ENCODE assay signal across 21 cellular contexts in genomic region chr1:80392529-80392928, GRCh38.
A peak's percentile ranks its signal among the peaks of the same experiment; 100 is the strongest.
DNase-seq lines count a peak whose midpoint lies in the region; TF ChIP-seq lines count a peak whose summit lies in the region.
"Had no signal": no experiment of that assay in that cellular context is flagged by ENCODE, and none has a peak within 500 bp of the region (broad histone marks: within the 10 kb centered on the region; RNA-seq: fewer than 3 reads in every experiment).

No MANE protein-coding gene starts in this region.

- TF ChIP-seq CTCF in MCF 10A (IDR thresholded peaks at IDR 0.05; ENCODE audit: unreplicated experiment) (no peak), breast epithelium (IDR thresholded peaks at IDR 0.05) (no peak), foreskin fibroblast (IDR thresholded peaks at IDR 0.05; ENCODE audit: low read depth, low read length) (no peak)

- POLR2A ChIA-PET in MCF 10A (lab: Yijun Ruan, JAX), result interaction anchor here (0.6 to 0.9 kb wide), 5 partner anchors 16 to 790 kb away, joined by 3 to 4 read pairs (median 3); no protein-coding TSS in a partner anchor

- H3K27me3 Mint-ChIP-seq in MCF 10A (ENCODE audit: insufficient read depth, unreplicated experiment), result no peaks in the 10 kb centered on the region
- H3K27me3 Mint-ChIP-seq: activated CD4-positive, alpha-beta T cell treated with anti-CD3 and anti-CD28 coated beads for 36 hours; CD4-positive, CD25-positive, alpha-beta regulatory T cell; central memory CD8-positive, alpha-beta T cell; type B pancreatic cell had no signal

- no peaks in the 10 kb centered on the region for H3K36me3 ChIP-seq in breast epithelium
- H3K36me3 ChIP-seq: adrenal gland, neutrophil, right atrium auricular region had no signal

- no TSS peak for BruUV-seq in MCF 10A (replicated peaks; lab: Mats Ljungman, UMichigan)

- peak; percentile 88 for DNase-seq in MCF 10A (ENCODE audit: unreplicated experiment)
- DNase-seq in breast epithelium (ENCODE audit: low spot score in 2 of 2), result no peak
- peak; percentile 88 for DNase-seq in amniotic epithelial cell (ENCODE audit: low read depth)
- DNase-seq in foreskin fibroblast, result peak; percentile 54 to 70
- DNase-seq in superior temporal gyrus (ENCODE audit: extremely low spot score), result peak; percentile 24
- no peak for DNase-seq in cerebellar nuclear complex (lab: John Stamatoyannopoulos, UW)
- no peak for DNase-seq in SKM-1 treated with dmso at 0.1 percent for 144 hours (lab: John Stamatoyannopoulos, UW; ENCODE audit: unreplicated experiment)
- no peak for DNase-seq in UCSD-AML1 (lab: John Stamatoyannopoulos, UW; ENCODE audit: unreplicated experiment)
- DNase-seq: activated CD4-positive, alpha-beta T cell treated with anti-CD3 and anti-CD28 coated beads for 36 hours; adrenal gland; CD4-positive, CD25-positive, alpha-beta regulatory T cell; effector CD4-positive, alpha-beta T cell; IMR-90; mucosa of descending colon; NCI-H187 treated with DMSO at 0.1 percent for 48 hours; stimulated activated naive CD8-positive, alpha-beta T cell treated with anti-CD3 and anti-CD28 coated beads, Interleukin-15, Interleukin-2, amounts not matched to agents 100 U/mL and 50 U/mL, for 24 hours; T-helper 9 cell had no signal

- TF ChIP-seq POLR2A in breast epithelium (IDR thresholded peaks at IDR 0.05), result no peak

- H3K36me3 Mint-ChIP-seq in MCF 10A (ENCODE audit: insufficient read depth, unreplicated experiment), result peaks cover 5% of the 10 kb centered on the region
- H3K36me3 Mint-ChIP-seq: CD4-positive, CD25-positive, alpha-beta regulatory T cell; type B pancreatic cell had no signal

- intact Hi-C loops in MCF 10A (cut with micrococcal nuclease) (loop anchor here (10.0 kb wide), 1 partner anchor 1198 kb away; no protein-coding TSS in a partner anchor), breast epithelium (cut with DNase I; ENCODE audit: low total_unique reads) (no loop called here)

- H3K27ac Mint-ChIP-seq in MCF 10A (ENCODE audit: low read depth, unreplicated experiment), result peak overlapping the region; percentile 94
- H3K27ac Mint-ChIP-seq: activated CD4-positive, alpha-beta T cell treated with anti-CD3 and anti-CD28 coated beads for 36 hours; CD4-positive, CD25-positive, alpha-beta regulatory T cell; type B pancreatic cell had no signal

- peaks cover 0 to 7% of the 10 kb centered on the region in 2 donors for H3K9me3 ChIP-seq in breast epithelium
- H3K9me3 ChIP-seq: neutrophil had no signal

- no peaks in the 10 kb centered on the region for H3K4me1 ChIP-seq in breast epithelium
- H3K4me1 ChIP-seq: adrenal gland, right atrium auricular region had no signal

- H3K27me3 ChIP-seq in breast epithelium, result no peaks in the 10 kb centered on the region
- H3K27me3 ChIP-seq: adrenal gland, neutrophil, right atrium auricular region had no signal

- H3K4me1 Mint-ChIP-seq in MCF 10A (ENCODE audit: insufficient read depth, unreplicated experiment), result peaks cover 11% of the 10 kb centered on the region
- H3K4me1 Mint-ChIP-seq: activated CD4-positive, alpha-beta T cell treated with anti-CD3 and anti-CD28 coated beads for 36 hours; CD4-positive, CD25-positive, alpha-beta regulatory T cell; central memory CD8-positive, alpha-beta T cell had no signal

- H3K4me3 Mint-ChIP-seq in MCF 10A (ENCODE audit: unreplicated experiment), result no peak overlapping the region
- H3K4me3 Mint-ChIP-seq: activated CD4-positive, alpha-beta T cell treated with anti-CD3 and anti-CD28 coated beads for 36 hours; CD4-positive, CD25-positive, alpha-beta regulatory T cell; central memory CD8-positive, alpha-beta T cell; type B pancreatic cell had no signal

- peaks cover 8% of the 10 kb centered on the region for H3K9me3 Mint-ChIP-seq in MCF 10A (ENCODE audit: unreplicated experiment)

- no peak overlapping the region for H3K4me3 ChIP-seq in breast epithelium
- no peak overlapping the region for H3K4me3 ChIP-seq in foreskin fibroblast (ENCODE audit: low read depth in 1 of 2, low read length in 2 of 2)
- H3K4me3 ChIP-seq: adrenal gland, mucosa of descending colon, right atrium auricular region had no signal

- H3K27ac ChIP-seq in breast epithelium, result no peak overlapping the region
- H3K27ac ChIP-seq: adrenal gland, neutrophil, right atrium auricular region had no signal

- CTCF ChIA-PET in MCF 10A (lab: Yijun Ruan, JAX), result interaction anchor here (0.9 kb wide), 1 partner anchor 44 kb away, joined by 5 read pairs; no protein-coding TSS in a partner anchor

Comparison
In these comparisons a context has a peak if more than half of its experiments do, and no peak if none do; other contexts are left out.
1. DNase-seq: peak in MCF 10A (single experiment), amniotic epithelial cell (single experiment), foreskin fibroblast (2 of 2) and superior temporal gyrus (single experiment); none in breast epithelium (0 of 2), cerebellar nuclear complex (0 of 2), SKM-1 treated with dmso at 0.1 percent for 144 hours (single experiment) and UCSD-AML1 (single experiment).